ENCODE assay signal across 1 cellular context in genomic region chr19:1104452-1105216, GRCh38.
TF ChIP-seq lines count a peak whose summit lies in the region.

No MANE protein-coding gene starts in this region.

TF ChIP-seq in K562, 482 proteins besides CTCF, POLR2A, EP300 and RAD21 (continued from another document and continues in another):
- no peak for TF ChIP-seq SMARCC2 (IDR thresholded peaks at IDR 0.05; ENCODE audit: low read depth)
- TF ChIP-seq ARID3B (CRISPR knock-in tag; IDR thresholded peaks at IDR 0.05; ENCODE audit: borderline replicate concordance): no peak
- no peak for TF ChIP-seq ZNF518B (CRISPR knock-in tag; IDR thresholded peaks at IDR 0.05)
- no peak for TF ChIP-seq MYNN (IDR thresholded peaks at IDR 0.05)
- TF ChIP-seq MYNN (CRISPR knock-in tag; IDR thresholded peaks at IDR 0.05): no peak
- TF ChIP-seq NCOA1 (IDR thresholded peaks at IDR 0.05; ENCODE audit: low read depth): no peak
- TF ChIP-seq ZNF584 (CRISPR knock-in tag; IDR thresholded peaks at IDR 0.05; ENCODE audit: low read depth): no peak
- no peak for TF ChIP-seq FUS (optimal IDR thresholded peaks at IDR 0.05; ENCODE audit: low read depth, low read length)
- no peak for TF ChIP-seq CSDE1 (IDR thresholded peaks at IDR 0.05)
- TF ChIP-seq KHSRP (IDR thresholded peaks at IDR 0.05): no peak
- no peak for TF ChIP-seq FIP1L1 (IDR thresholded peaks at IDR 0.05; ENCODE audit: low read depth, low read length, poor library complexity, severe bottlenecking)
- no peak for TF ChIP-seq NR2F6 (CRISPR knock-in tag; IDR thresholded peaks at IDR 0.05)
- no peak for TF ChIP-seq TCF15 (CRISPR knock-in tag; IDR thresholded peaks at IDR 0.05)
- peak; percentile 35 for TF ChIP-seq KDM5B (IDR thresholded peaks at IDR 0.05; ENCODE audit: insufficient replicate concordance, low read depth, low read length)
- no peak for TF ChIP-seq ZKSCAN1 (IDR thresholded peaks at IDR 0.05; ENCODE audit: low read depth, low read length)
- peak; percentile 46; the same call in 1 of the 2 replicates for TF ChIP-seq USF1 (CRISPR knock-in tag; IDR thresholded peaks at IDR 0.05)
- no peak for TF ChIP-seq PPARD (CRISPR knock-in tag; IDR thresholded peaks at IDR 0.05)
- no peak for TF ChIP-seq SNRNP70 (optimal IDR thresholded peaks at IDR 0.05; ENCODE audit: low read depth, low read length)
- TF ChIP-seq ZNF436 (CRISPR knock-in tag; IDR thresholded peaks at IDR 0.05): no peak
- TF ChIP-seq MCM2 (IDR thresholded peaks at IDR 0.05; ENCODE audit: low read depth): no peak
- no peak for TF ChIP-seq GTF2A2 (tag; IDR thresholded peaks at IDR 0.05)
- no peak for TF ChIP-seq CUX1 (CRISPR knock-in tag; IDR thresholded peaks at IDR 0.05)
- TF ChIP-seq MED1 (CRISPR knock-in tag; IDR thresholded peaks at IDR 0.05; ENCODE audit: borderline replicate concordance): no peak
- TF ChIP-seq SMARCA5 (IDR thresholded peaks at IDR 0.05): no peak
- no peak for TF ChIP-seq SIRT6 (IDR thresholded peaks at IDR 0.05; ENCODE audit: low read depth, low read length)
- TF ChIP-seq ELK1 (CRISPR knock-in tag; IDR thresholded peaks at IDR 0.05): no peak
- TF ChIP-seq RBM15 (IDR thresholded peaks at IDR 0.05; ENCODE audit: insufficient read depth, low read length): no peak
- no peak for TF ChIP-seq ETV1 (tag; conservative IDR thresholded peaks at IDR 0.05; ENCODE audit: low read depth)
- TF ChIP-seq SRSF7 (optimal IDR thresholded peaks at IDR 0.05; ENCODE audit: low read depth, low read length): no peak
- no peak for TF ChIP-seq NCOA2 (IDR thresholded peaks at IDR 0.05; ENCODE audit: partially characterized antibody in 2 of 2)
- TF ChIP-seq ZNF24 (IDR thresholded peaks at IDR 0.05): no peak
- TF ChIP-seq TAF15 (IDR thresholded peaks at IDR 0.05; ENCODE audit: low read depth, low read length): no peak
- TF ChIP-seq SIX5 (IDR thresholded peaks at IDR 0.05; ENCODE audit: borderline replicate concordance in 1 of 2, insufficient read depth in 1 of 2, low read depth in 1 of 2, low read length in 2 of 2): no peak
- no peak for TF ChIP-seq ZFP36 (IDR thresholded peaks at IDR 0.05; ENCODE audit: low read depth, low read length, partially characterized antibody)
- peak; percentile 89 for TF ChIP-seq GMEB1 (CRISPR knock-in tag; IDR thresholded peaks at IDR 0.05)
- TF ChIP-seq ZNF512 (tag; IDR thresholded peaks at IDR 0.05): no peak
- TF ChIP-seq PKNOX1 (IDR thresholded peaks at IDR 0.05): no peak
- no peak for TF ChIP-seq ZNF785 (CRISPR knock-in tag; IDR thresholded peaks at IDR 0.05)
- no peak for TF ChIP-seq ADNP (tag; IDR thresholded peaks at IDR 0.05)
- peak; percentile 17 for TF ChIP-seq RBBP5 (IDR thresholded peaks at IDR 0.05; ENCODE audit: borderline replicate concordance, insufficient read depth, low read length, poor library complexity, severe bottlenecking)
- TF ChIP-seq E4F1 (CRISPR knock-in tag; IDR thresholded peaks at IDR 0.05; ENCODE audit: borderline replicate concordance): no peak
- no peak for TF ChIP-seq NFIX (CRISPR knock-in tag; IDR thresholded peaks at IDR 0.05; ENCODE audit: low read depth)
- no peak for TF ChIP-seq ZBTB1 (CRISPR knock-in tag; IDR thresholded peaks at IDR 0.05; ENCODE audit: borderline replicate concordance, low read depth)
